Comparison of ENCODE assay signal across 15 cellular contexts in genomic region chr4:99968330-99968729, GRCh38. TPM values are rescaled to one million over a fixed set of nuclear protein-coding genes. Genes with fewer than 3 reads are reported as not detected.
DNase-seq lines count a peak whose midpoint lies in the region; ATAC-seq, FAIRE-seq and TF ChIP-seq lines count a peak whose summit lies in the region.
"Had no signal": no experiment of that assay in that cellular context is flagged by ENCODE, and none has a peak within 500 bp of the region (broad histone marks: within the 10 kb centered on the region; RNA-seq: fewer than 3 reads in every experiment).

No MANE protein-coding gene starts in this region.

- no peak overlapping the region for H3K9ac ChIP-seq in astrocyte (ENCODE audit: low read length)

- H3K4me1 Mint-ChIP-seq in astrocyte (ENCODE audit: low read depth, unreplicated experiment): peaks cover 15% of the 10 kb centered on the region

- no peak for TF ChIP-seq CTCF in astrocyte (IDR thresholded peaks at IDR 0.05; ENCODE audit: insufficient read depth, low read depth, low read length)

- DNase-seq in A172 (ENCODE audit: low spot score): peak; percentile 72
- no peak for DNase-seq in H54 (ENCODE audit: insufficient read length, low spot score)
- DNase-seq in astrocyte (ENCODE audit: low read depth): peak; percentile 81
- peak; percentile 6 for DNase-seq in iPS-NIHi11 (ENCODE audit: low spot score)
- DNase-seq in cerebellum (ENCODE audit: low spot score): no peak
- no peak for DNase-seq in T-helper 9 cell
- DNase-seq: activated CD8-positive, alpha-beta T cell treated with anti-CD3 and anti-CD28 coated beads, Interleukin-2, amount 10 ng/mL, durations not matched to agents 7 days and 5 days; cerebellar nuclear complex; left lung; OCI-M1 had no signal

- peak overlapping the region; percentile 59 for H3K4me2 ChIP-seq in astrocyte (ENCODE audit: low read length)

- H3K36me3 Mint-ChIP-seq in astrocyte (ENCODE audit: low read depth, unreplicated experiment): no peaks in the 10 kb centered on the region

- H3K4me1 ChIP-seq in astrocyte (ENCODE audit: insufficient read depth, low read length): peaks cover 11% of the 10 kb centered on the region
- H3K4me1 ChIP-seq: left lung had no signal

- H3K27ac Mint-ChIP-seq in astrocyte (ENCODE audit: unreplicated experiment): peak overlapping the region; percentile 91
- H3K27ac Mint-ChIP-seq: activated CD8-positive, alpha-beta T cell treated with anti-CD3 and anti-CD28 coated beads, Interleukin-2, amount 10 ng/mL, durations not matched to agents 7 days and 5 days; T-helper 2 cell treated with Interferon-gamma antibody and Interleukin-4, amounts not matched to agents 5 μg/mL and 100 μg/mL, for 36 hours had no signal

- H3K27me3 Mint-ChIP-seq in astrocyte (ENCODE audit: low read depth, unreplicated experiment): no peaks in the 10 kb centered on the region

- no peak overlapping the region for H3K4me3 Mint-ChIP-seq in astrocyte (ENCODE audit: unreplicated experiment)
- H3K4me3 Mint-ChIP-seq: activated CD8-positive, alpha-beta T cell treated with anti-CD3 and anti-CD28 coated beads, Interleukin-2, amount 10 ng/mL, durations not matched to agents 7 days and 5 days; T-helper 2 cell treated with Interferon-gamma antibody and Interleukin-4, amounts not matched to agents 5 μg/mL and 100 μg/mL, for 36 hours had no signal

- H3K9me3 Mint-ChIP-seq in astrocyte (ENCODE audit: unreplicated experiment): peaks cover 5% of the 10 kb centered on the region
- H3K9me3 Mint-ChIP-seq: T-helper 2 cell treated with Interferon-gamma antibody and Interleukin-4, amounts not matched to agents 5 μg/mL and 100 μg/mL, for 36 hours had no signal

- FAIRE-seq in H54 (lab: Jason Lieb, UNC) (peak; percentile 71), astrocyte (lab: Jason Lieb, UNC) (peak; percentile 5)
- FAIRE-seq: G401.6 had no signal

- no peaks in the 10 kb centered on the region for H3K27me3 ChIP-seq in astrocyte (ENCODE audit: insufficient read depth, low read length)
- H3K27me3 ChIP-seq: left lung had no signal

- H3K36me3 ChIP-seq in astrocyte (ENCODE audit: insufficient read depth, low read length): no peaks in the 10 kb centered on the region
- H3K36me3 ChIP-seq: left lung, neutrophil had no signal

- H3K79me2 ChIP-seq in astrocyte (ENCODE audit: insufficient read depth, low read length): no peaks in the 10 kb centered on the region

- peak overlapping the region; percentile 44 for H2AFZ ChIP-seq in astrocyte (ENCODE audit: low read depth, low read length)

- H3K27ac ChIP-seq in astrocyte (ENCODE audit: low read depth, low read length): peak overlapping the region; percentile 50
- H3K27ac ChIP-seq: left lung, neutrophil had no signal

- TF ChIP-seq POLR2A in H54 (IDR thresholded peaks at IDR 0.05; ENCODE audit: low read depth, low read length): no peak

- no peaks in the 10 kb centered on the region for H4K20me1 ChIP-seq in astrocyte (ENCODE audit: insufficient read depth, low read length)

- no peak overlapping the region for H3K4me3 ChIP-seq in astrocyte (ENCODE audit: insufficient read depth, low read depth, low read length)
- H3K4me3 ChIP-seq: left lung had no signal

- ATAC-seq in GM19467 (IDR thresholded peaks at IDR 0.05; ENCODE audit: unreplicated experiment): no peak
- no peak for ATAC-seq in HG02970 (IDR thresholded peaks at IDR 0.05; ENCODE audit: low FRiP score, unreplicated experiment)
- ATAC-seq: activated CD8-positive, alpha-beta T cell treated with anti-CD3 and anti-CD28 coated beads, Interleukin-2, amount 10 ng/mL, durations not matched to agents 7 days and 5 days; left lung had no signal

- no peaks in the 10 kb centered on the region for H3K9me3 ChIP-seq in astrocyte (ENCODE audit: insufficient read depth, low read depth, low read length)
- H3K9me3 ChIP-seq: left lung, neutrophil had no signal

RNA-seq across cellular contexts. Expression of gene H2AZ1, which starts 18.3 kb away (rescaled TPM):
- total RNA-seq in A172 (2014; rRNA removed; shearing (Covaris generic)): 669 and 1,047 TPM in 2 replicates
- total RNA-seq in astrocyte (210 and 273 TPM in 2 replicates), cerebellum (121 TPM)

RNA-seq across cellular contexts. Expression of gene DNAJB14, which starts 21.9 kb away (rescaled TPM):
- total RNA-seq in A172 (2014; rRNA removed; shearing (Covaris generic)): 36.9 and 42.0 TPM in 2 replicates
- total RNA-seq in astrocyte (60.5 and 68.5 TPM in 2 replicates), cerebellum (69.6 TPM)

Comparison
In these comparisons a context has a peak if more than half of its experiments do, and no peak if none do; other contexts are left out.
1. DNase-seq: peak in A172 (single experiment), astrocyte (single experiment) and iPS-NIHi11 (single experiment); none in H54 (single experiment), cerebellum (single experiment) and T-helper 9 cell (single experiment).